ENCODE assay signal across 15 cellular contexts in genomic region chr6:33591633-33592032, GRCh38. TPM values are rescaled to one million over a fixed set of nuclear protein-coding genes. Genes with fewer than 3 reads are reported as not detected.
A peak's percentile ranks its signal among the peaks of the same experiment; 100 is the strongest.
DNase-seq lines count a peak whose midpoint lies in the region; ATAC-seq and TF ChIP-seq lines count a peak whose summit lies in the region.
"Had no signal": no experiment of that assay in that cellular context is flagged by ENCODE, and none has a peak within 500 bp of the region (broad histone marks: within the 10 kb centered on the region; RNA-seq: fewer than 3 reads in every experiment).

No MANE protein-coding gene starts in this region.

- RAD21 ChIA-PET in HCT116 (lab: Charles Lee; ENCODE audit: low non-redundant PET in 1 of 2, low total read pairs in 2 of 2, uncharacterized antibody in 2 of 2, unreplicated experiment in 2 of 2) = no interaction called here

- H2AFZ ChIP-seq in HCT116 (ENCODE audit: low read depth, low read length, poor library complexity, severe bottlenecking) (no peak overlapping the region), SU-DHL-6 (ENCODE audit: low read depth, low read length, severe bottlenecking) (no peak overlapping the region), MM.1S (ENCODE audit: low read length) (no peak overlapping the region)

- CTCF ChIA-PET in HCT116 (lab: Charles Lee) = interaction anchor here (1.5 kb wide), 1 partner anchor 12 kb away, joined by 3 read pairs; the partner anchor contains the start of gene BAK1

- POLR2A ChIA-PET in HCT116 (lab: Charles Lee) = no interaction called here

- no peaks in the 10 kb centered on the region for H3K36me3 ChIP-seq in HCT116 (ENCODE audit: control insufficient read depth in 1 of 2, insufficient read depth in 2 of 2, low read length in 2 of 2)
- no peaks in the 10 kb centered on the region for H3K36me3 ChIP-seq in SU-DHL-6 (ENCODE audit: low read length)
- H3K36me3 ChIP-seq in lower lobe of right lung = no peaks in the 10 kb centered on the region
- no peaks in the 10 kb centered on the region for H3K36me3 ChIP-seq in stomach
- no peaks in the 10 kb centered on the region for H3K36me3 ChIP-seq in MM.1S (replicated peaks; ENCODE audit: insufficient read depth, low read length)
- H3K36me3 ChIP-seq: suprapubic skin had no signal

- TF ChIP-seq EP300 in stomach (IDR thresholded peaks at IDR 0.05) = no peak

- H3K4me1 ChIP-seq in HCT116 (ENCODE audit: control insufficient read depth in 1 of 2, insufficient read depth in 2 of 2, low read length in 2 of 2) (peaks cover 26 to 59% of the 10 kb centered on the region in 2 experiments), lower lobe of right lung (peaks cover 40% of the 10 kb centered on the region), stomach (peaks cover 13 to 40% (median 35%) of the 10 kb centered on the region in 4 donors), MM.1S (ENCODE audit: low read length) (peaks cover 12% of the 10 kb centered on the region)

- H3K9ac ChIP-seq in HCT116 (ENCODE audit: low read length) (0 out of 2 replicates have a peak overlapping the region, but pooled peaks have one; percentile 71), SU-DHL-6 (ENCODE audit: low read length) (no peak overlapping the region), MM.1S (ENCODE audit: low read length) (no peak overlapping the region)

- TF ChIP-seq POLR2A in HCT116 (IDR thresholded peaks at IDR 0.05; ENCODE audit: borderline replicate concordance, extremely low read depth, insufficient read depth, insufficient read length) = no peak
- no peak for TF ChIP-seq POLR2A in stomach (IDR thresholded peaks at IDR 0.05)

- H3K27me3 ChIP-seq in HCT116 (ENCODE audit: insufficient read depth, low read length) (no peaks in the 10 kb centered on the region), SU-DHL-6 (ENCODE audit: low read length) (no peaks in the 10 kb centered on the region), lower lobe of right lung (ENCODE audit: low read depth) (no peaks in the 10 kb centered on the region), stomach (peaks cover 0 to 24% (median 0%) of the 10 kb centered on the region in 3 donors), MM.1S (replicated peaks; ENCODE audit: insufficient read depth, low read length) (no peaks in the 10 kb centered on the region)
- H3K27me3 ChIP-seq: suprapubic skin had no signal

- H3K9me2 ChIP-seq in HCT116 (ENCODE audit: insufficient read depth) = no peaks in the 10 kb centered on the region
- no peaks in the 10 kb centered on the region for H3K9me2 ChIP-seq in SU-DHL-6 (replicated peaks; ENCODE audit: insufficient read depth, low read length)
- no peaks in the 10 kb centered on the region for H3K9me2 ChIP-seq in MM.1S (replicated peaks; ENCODE audit: insufficient read depth, low read length)

- ATAC-seq in HCT116 = no peak
- ATAC-seq in lower lobe of right lung = no peak

- H3K79me2 ChIP-seq in HCT116 (ENCODE audit: insufficient read depth, low read length) (no peaks in the 10 kb centered on the region), SU-DHL-6 (ENCODE audit: insufficient read depth, low read length) (no peaks in the 10 kb centered on the region), MM.1S (ENCODE audit: low read length) (no peaks in the 10 kb centered on the region)

- H3K9me3 ChIP-seq in HCT116 (ENCODE audit: control insufficient read depth in 1 of 2, insufficient read depth in 1 of 2, low read depth in 1 of 2, low read length in 2 of 2) (no peaks in the 10 kb centered on the region), SU-DHL-6 (ENCODE audit: insufficient read depth, low read length) (no peaks in the 10 kb centered on the region), lower lobe of right lung (no peaks in the 10 kb centered on the region), stomach (no peaks in the 10 kb centered on the region), MM.1S (replicated peaks; ENCODE audit: insufficient read depth, low read length) (no peaks in the 10 kb centered on the region)
- H3K9me3 ChIP-seq: suprapubic skin had no signal

- H3K4me3 ChIP-seq in HCT116 (replicated peaks in 1 of 2; ENCODE audit: low read depth in 1 of 2, low read length in 2 of 2) (no peak overlapping the region), SU-DHL-6 (ENCODE audit: insufficient read depth, low read length, poor library complexity, severe bottlenecking) (no peak overlapping the region), lower lobe of right lung (no peak overlapping the region), stomach (no peak overlapping the region), MM.1S (ENCODE audit: low read length) (no peak overlapping the region)
- H3K4me3 ChIP-seq: dorsolateral prefrontal cortex, suprapubic skin had no signal

- BruUV-seq in HCT116 (replicated peaks; lab: Mats Ljungman, UMichigan) = no TSS peak

- TF ChIP-seq RAD21 in HCT116 (IDR thresholded peaks at IDR 0.05; ENCODE audit: low read depth) = no peak

- H4K20me1 ChIP-seq in HCT116 (ENCODE audit: insufficient read depth) (no peaks in the 10 kb centered on the region), SU-DHL-6 (ENCODE audit: low read depth, low read length) (no peaks in the 10 kb centered on the region), MM.1S (ENCODE audit: insufficient read depth, low read length) (no peaks in the 10 kb centered on the region)

- intact Hi-C loops in HCT116 (cut with micrococcal nuclease) = loop anchor here (5.0 kb wide), 1 partner anchor 41 kb away; no protein-coding TSS in a partner anchor
- intact Hi-C loops in lower lobe of right lung (cut with DNase I) = no loop called here
- intact Hi-C loops in stomach (cut with DNase I; ENCODE audit: low total_unique reads) = no loop called here

- peak overlapping the region; percentile 86; the same call in 1 of the 2 replicates for H3K27ac ChIP-seq in HCT116 (ENCODE audit: low read depth, low read length)
- peak overlapping the region; percentile 12; the same call in 1 of the 2 replicates for H3K27ac ChIP-seq in SU-DHL-6 (ENCODE audit: low read depth, low read length)
- H3K27ac ChIP-seq in lower lobe of right lung = peak overlapping the region; percentile 80
- peak overlapping the region; percentile 77 to 91 (median 83) for H3K27ac ChIP-seq in stomach
- H3K27ac ChIP-seq in MM.1S (ENCODE audit: low read length) = no peak overlapping the region

- no peak for TF ChIP-seq CTCF in HCT116 (IDR thresholded peaks at IDR 0.05 in 2 of 3, conservative IDR thresholded peaks at IDR 0.05 in 1 of 3; ENCODE audit: borderline replicate concordance in 1 of 3, insufficient read depth in 1 of 3, low read depth in 2 of 3, low read length in 2 of 3)
- TF ChIP-seq CTCF in SU-DHL-6 (IDR thresholded peaks at IDR 0.05; ENCODE audit: insufficient read depth, low read length, poor library complexity, severe bottlenecking) = no peak
- no peak for TF ChIP-seq CTCF in lower lobe of right lung (IDR thresholded peaks at IDR 0.05)
- no peak for TF ChIP-seq CTCF in stomach (IDR thresholded peaks at IDR 0.05)
- TF ChIP-seq CTCF in MM.1S (IDR thresholded peaks at IDR 0.05; ENCODE audit: low read length) = no peak

- WGBS in stomach, 5 donors = 90 to 98% (median 95%) methylated on average over 9 of the region's 9 CpGs

- H3F3A ChIP-seq in SU-DHL-6 (ENCODE audit: insufficient read depth) = peaks cover 18% of the 10 kb centered on the region
- no peaks in the 10 kb centered on the region for H3F3A ChIP-seq in MM.1S (ENCODE audit: insufficient read depth, low read length)

- H3K4me2 ChIP-seq in HCT116 (ENCODE audit: low read length) (peak overlapping the region; percentile 93), SU-DHL-6 (ENCODE audit: low read depth, low read length, poor library complexity, severe bottlenecking) (no peak overlapping the region), MM.1S (ENCODE audit: low read depth, low read length) (no peak overlapping the region)

- DNase-seq in HCT116 (ENCODE audit: low read depth, low spot score) (no peak), lower lobe of right lung (no peak), stomach (no peak), MM.1S (no peak), HuH-7.5 (ENCODE audit: low spot score) (no peak), Kasumi-1 (lab: John Stamatoyannopoulos, UW) (no peak)
- DNase-seq: activated CD4-positive, alpha-beta T cell treated with anti-CD3 and anti-CD28 coated beads for 1 hour; activated naive CD4-positive, alpha-beta T cell treated with anti-CD3 and anti-CD28 coated beads for 36 hours; DND-41; dorsolateral prefrontal cortex; left colon; NCI-H82; nephron progenitor cell had no signal

TF ChIP-seq in HCT116, 20 proteins besides CTCF, POLR2A, EP300 and RAD21 (continues in another document):
- TF ChIP-seq, protein P1, sequence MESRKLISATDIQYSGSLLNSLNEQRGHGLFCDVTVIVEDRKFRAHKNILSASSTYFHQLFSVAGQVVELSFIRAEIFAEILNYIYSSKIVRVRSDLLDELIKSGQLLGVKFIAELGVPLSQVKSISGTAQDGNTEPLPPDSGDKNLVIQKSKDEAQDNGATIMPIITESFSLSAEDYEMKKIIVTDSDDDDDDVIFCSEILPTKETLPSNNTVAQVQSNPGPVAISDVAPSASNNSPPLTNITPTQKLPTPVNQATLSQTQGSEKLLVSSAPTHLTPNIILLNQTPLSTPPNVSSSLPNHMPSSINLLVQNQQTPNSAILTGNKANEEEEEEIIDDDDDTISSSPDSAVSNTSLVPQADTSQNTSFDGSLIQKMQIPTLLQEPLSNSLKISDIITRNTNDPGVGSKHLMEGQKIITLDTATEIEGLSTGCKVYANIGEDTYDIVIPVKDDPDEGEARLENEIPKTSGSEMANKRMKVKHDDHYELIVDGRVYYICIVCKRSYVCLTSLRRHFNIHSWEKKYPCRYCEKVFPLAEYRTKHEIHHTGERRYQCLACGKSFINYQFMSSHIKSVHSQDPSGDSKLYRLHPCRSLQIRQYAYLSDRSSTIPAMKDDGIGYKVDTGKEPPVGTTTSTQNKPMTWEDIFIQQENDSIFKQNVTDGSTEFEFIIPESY (IDR thresholded peaks at IDR 0.05; ENCODE audit: extremely low read depth, insufficient replicate concordance, low read length) = no peak
- no peak for TF ChIP-seq CEBPB (IDR thresholded peaks at IDR 0.05; ENCODE audit: low read depth)
- no peak for TF ChIP-seq EZH2phosphoT487 (IDR thresholded peaks at IDR 0.05; ENCODE audit: borderline replicate concordance)

RNA-seq across cellular contexts. Expression of gene BAK1, which starts 11.6 kb away (rescaled TPM):
- 18.9 TPM for total RNA-seq in HCT116 (2021; ENCODE audit: unreplicated experiment)
- 15.7 and 17.6 TPM in 2 replicates for polyA plus RNA-seq in HCT116 (2012)
- total RNA-seq in lower lobe of right lung = 22.3 TPM
- total RNA-seq in stomach = 10 to 100 TPM in 3 of 5 donors, 1 to 10 TPM in 2; 2.9 to 97.0 (median 22.3) TPM
- polyA plus RNA-seq in stomach = 10 to 100 TPM; 14.6 to 31.5 (median 24.6) TPM

RNA-seq across cellular contexts. Expression of gene ITPR3, which starts 29.5 kb away (rescaled TPM):
- total RNA-seq in HCT116 (2021; ENCODE audit: unreplicated experiment) (103 TPM), lower lobe of right lung (74.7 TPM), stomach (100 to 1,000 TPM in 3 of 5 donors, 10 to 100 TPM in 2; 46.3 to 149 (median 105) TPM)
- polyA plus RNA-seq in HCT116 (2012) = 121 and 137 TPM in 2 replicates
- polyA plus RNA-seq in stomach = 10 to 100 TPM; 14.1 to 17.1 (median 14.3) TPM
